In the genomic region with DNA sequence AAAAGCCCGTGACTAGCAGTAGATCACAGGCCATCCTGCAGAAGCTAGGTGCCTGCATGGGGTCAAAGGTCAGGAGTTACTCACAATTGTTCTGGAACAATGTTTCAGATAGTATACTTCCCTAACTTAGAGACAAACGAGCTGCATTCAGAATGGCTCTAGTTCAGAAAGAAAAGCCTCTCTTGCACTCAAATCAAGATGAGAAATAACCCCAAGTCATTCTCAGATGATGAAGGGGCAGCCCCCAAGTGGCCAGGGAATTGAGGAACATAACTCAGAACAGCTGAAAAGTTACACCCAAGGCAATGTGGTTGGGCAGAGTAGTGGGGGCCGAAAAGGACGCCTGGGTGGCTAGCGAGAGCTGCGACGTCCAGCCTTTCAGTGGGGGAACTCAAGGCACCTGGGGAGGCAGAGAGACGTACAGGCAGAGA, we compare ENCODE assay signal across 8 cellular contexts. TPM values are rescaled to one million over a fixed set of nuclear protein-coding genes. Genes with fewer than 3 reads are reported as not detected.
DNase-seq lines count a peak whose midpoint lies in the region; ATAC-seq and TF ChIP-seq lines count a peak whose summit lies in the region.

No MANE protein-coding gene starts in this region.

- peak overlapping the region; percentile 27 for H3K4me3 ChIP-seq in CD8-positive, alpha-beta memory T cell (ENCODE audit: low read length)

- peaks cover 17% of the 10 kb centered on the region in 3 donors for H3K4me1 Mint-ChIP-seq in CD8-positive, alpha-beta memory T cell
- peaks cover 57% of the 10 kb centered on the region for H3K4me1 Mint-ChIP-seq in endothelial cell (ENCODE audit: unreplicated experiment)

- no peaks in the 10 kb centered on the region for H3K27me3 ChIP-seq in CD8-positive, alpha-beta memory T cell (ENCODE audit: insufficient read depth, low read length, poor library complexity, severe bottlenecking)

- no peak for TF ChIP-seq CTCF in endothelial cell (IDR thresholded peaks at IDR 0.05; ENCODE audit: unreplicated experiment)

- DNase-seq in CD8-positive, alpha-beta memory T cell = no peak
- no peak for DNase-seq in endothelial cell (ENCODE audit: low spot score)
- DNase-seq in KBM-7 = no peak
- DNase-seq in DMS79 treated with DMSO at 0.1 percent for 48 hours (lab: John Stamatoyannopoulos, UW) = no peak
- DNase-seq in putamen (ENCODE audit: low spot score) = no peak
- no peak for DNase-seq in NCI-H748 (lab: John Stamatoyannopoulos, UW; ENCODE audit: unreplicated experiment)

- no peaks in the 10 kb centered on the region for H3K9me3 Mint-ChIP-seq in CD8-positive, alpha-beta memory T cell
- H3K9me3 Mint-ChIP-seq in endothelial cell (ENCODE audit: unreplicated experiment) = no peaks in the 10 kb centered on the region

- H3K27ac Mint-ChIP-seq in CD8-positive, alpha-beta memory T cell = peak overlapping the region in 1 of 8 donors; percentile 84
- peak overlapping the region; percentile 38 for H3K27ac Mint-ChIP-seq in endothelial cell (ENCODE audit: unreplicated experiment)

- H3K27ac ChIP-seq in CD8-positive, alpha-beta memory T cell (ENCODE audit: low read depth, low read length) = no peak overlapping the region

- CTCF ChIA-PET in CD8-positive, alpha-beta memory T cell (lab: Charles Lee) = interaction anchor here (2.4 to 3.0 kb wide), 4 partner anchors 13 to 151 kb away, joined by 6 to 13 read pairs (median 8); no protein-coding TSS in a partner anchor

- H3K27me3 Mint-ChIP-seq in CD8-positive, alpha-beta memory T cell = peaks cover 0 to 5% of the 10 kb centered on the region in 2 donors
- H3K27me3 Mint-ChIP-seq in endothelial cell (ENCODE audit: unreplicated experiment) = peaks cover 5% of the 10 kb centered on the region

- no peaks in the 10 kb centered on the region for H3K9me3 ChIP-seq in CD8-positive, alpha-beta memory T cell (ENCODE audit: low read length)

- in situ Hi-C loops in KBM-7 (cut with MboI; ENCODE audit: low pct_unique_long_range_greater_than_20kb, low sequenced_read_pairs) = no loop called here

- POLR2A ChIA-PET in CD8-positive, alpha-beta memory T cell (lab: Charles Lee) = interaction anchor here (0.8 to 3.0 kb wide), 3 partner anchors 21 to 41 kb away, joined by 3 to 11 read pairs (median 4); no protein-coding TSS in a partner anchor

- H3K36me3 ChIP-seq in CD8-positive, alpha-beta memory T cell (ENCODE audit: insufficient read depth, low read length) = peaks cover 8% of the 10 kb centered on the region

- H3K36me3 Mint-ChIP-seq in CD8-positive, alpha-beta memory T cell = peaks cover 0 to 42% (median 2%) of the 10 kb centered on the region in 3 donors
- peaks cover 20% of the 10 kb centered on the region for H3K36me3 Mint-ChIP-seq in endothelial cell (ENCODE audit: low read depth, unreplicated experiment)

- peak; percentile 45 for ATAC-seq in GM19397 (IDR thresholded peaks at IDR 0.05; ENCODE audit: unreplicated experiment)
- peak; percentile 51 for ATAC-seq in HG03280 (IDR thresholded peaks at IDR 0.05; ENCODE audit: unreplicated experiment)

- peaks cover 98% of the 10 kb centered on the region for H3K4me1 ChIP-seq in CD8-positive, alpha-beta memory T cell (ENCODE audit: insufficient read depth, low read length)

- peak overlapping the region in 2 of 7 donors; percentile 63 to 74 for H3K4me3 Mint-ChIP-seq in CD8-positive, alpha-beta memory T cell
- H3K4me3 Mint-ChIP-seq in endothelial cell (ENCODE audit: unreplicated experiment) = peak overlapping the region; percentile 32

RNA-seq across cellular contexts. Expression of gene FYN, which starts 27.8 kb away (rescaled TPM):
- total RNA-seq in CD8-positive, alpha-beta memory T cell = 100 to 1,000 TPM; 481 to 491 TPM
- polyA plus RNA-seq in CD8-positive, alpha-beta memory T cell = 611 TPM
- 474 TPM for total RNA-seq in endothelial cell (ENCODE audit: unreplicated experiment)
